Comparison of ENCODE assay signal across 32 cellular contexts in genomic region chr5:2068515-2068914, GRCh38.
"Had no signal": no experiment of that assay in that cellular context is flagged by ENCODE, and none has a peak within 500 bp of the region (broad histone marks: within the 10 kb centered on the region; RNA-seq: fewer than 3 reads in every experiment).

No MANE protein-coding gene starts in this region.

- H3K27me3 ChIP-seq: foreskin keratinocyte, hepatocyte, ovary, sigmoid colon, thyroid gland, vagina had no signal

- H3K27ac ChIP-seq: dorsolateral prefrontal cortex, epithelial cell of prostate, foreskin keratinocyte, gastroesophageal sphincter, heart left ventricle, hepatocyte, lower lobe of right lung, ovary, psoas muscle, sigmoid colon, stomach, thyroid gland, vagina had no signal

- H3K4me3 ChIP-seq: dorsolateral prefrontal cortex, gastroesophageal sphincter, heart left ventricle, hepatocyte, lower lobe of right lung, ovary, psoas muscle, sigmoid colon, stomach, thyroid gland, vagina had no signal

- H3K9me3 ChIP-seq: heart left ventricle, lower lobe of right lung, ovary, psoas muscle, sigmoid colon, thyroid gland, vagina had no signal

- ATAC-seq: esophagus mucosa; foreskin keratinocyte; gastroesophageal sphincter; heart left ventricle; left colon; left ventricle myocardium superior; lower lobe of right lung; naive thymus-derived CD8-positive, alpha-beta T cell; psoas muscle; right cardiac atrium; stimulated activated effector memory CD8-positive, alpha-beta T cell treated with anti-CD3 and anti-CD28 coated beads, Interleukin-12 subunit alpha, Interleukin-12 subunit beta, amount 100 ng/mL, for 72 hours had no signal

- H3K4me1 ChIP-seq: foreskin keratinocyte, gastroesophageal sphincter, heart left ventricle, lower lobe of right lung, psoas muscle, sigmoid colon, stomach, thyroid gland, vagina had no signal

- H3K36me3 ChIP-seq: gastroesophageal sphincter, heart left ventricle, lower lobe of right lung, ovary, sigmoid colon, stomach, thyroid gland, vagina had no signal

- DNase-seq: cortex of kidney; dorsolateral prefrontal cortex; effector CD4-positive, alpha-beta T cell; endodermal cell; foreskin keratinocyte; heart left ventricle; immature natural killer cell; islet precursor cell; kidney glomerular epithelial cell; left colon; left ventricle myocardium superior; lower lobe of right lung; naive thymus-derived CD8-positive, alpha-beta T cell; nephron progenitor cell; occipital lobe; ovary; posterior cingulate gyrus; psoas muscle; right cardiac atrium; sigmoid colon; stimulated activated CD4-positive, alpha-beta T cell treated with anti-CD3 and anti-CD28 coated beads, Interleukin-2, amount 100 ng/mL, for 24 hours; stimulated activated CD4-positive, alpha-beta T cell treated with anti-CD3 and anti-CD28 coated beads, Interleukin-4, amount 100 ng/mL, for 24 hours; stimulated activated naive CD4-positive, alpha-beta T cell treated with Interleukin-2 at 50 U/mL for 16 hours; stomach; thyroid gland; trophoblast cell had no signal
